1 cellular context compared by ENCODE assay signal in genomic region chr11:93728792-93729128, GRCh38.
TF ChIP-seq lines count a peak whose summit lies in the region.

No MANE protein-coding gene starts in this region.

TF ChIP-seq in GM12878, 131 proteins besides CTCF, POLR2A, EP300 and RAD21:
- TF ChIP-seq, protein P1, sequence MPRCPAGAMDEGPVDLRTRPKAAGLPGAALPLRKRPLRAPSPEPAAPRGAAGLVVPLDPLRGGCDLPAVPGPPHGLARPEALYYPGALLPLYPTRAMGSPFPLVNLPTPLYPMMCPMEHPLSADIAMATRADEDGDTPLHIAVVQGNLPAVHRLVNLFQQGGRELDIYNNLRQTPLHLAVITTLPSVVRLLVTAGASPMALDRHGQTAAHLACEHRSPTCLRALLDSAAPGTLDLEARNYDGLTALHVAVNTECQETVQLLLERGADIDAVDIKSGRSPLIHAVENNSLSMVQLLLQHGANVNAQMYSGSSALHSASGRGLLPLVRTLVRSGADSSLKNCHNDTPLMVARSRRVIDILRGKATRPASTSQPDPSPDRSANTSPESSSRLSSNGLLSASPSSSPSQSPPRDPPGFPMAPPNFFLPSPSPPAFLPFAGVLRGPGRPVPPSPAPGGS (IDR thresholded peaks at IDR 0.05; ENCODE audit: borderline replicate concordance, insufficient read depth, low read depth, low read length, poor library complexity, severe bottlenecking): peak; percentile 55
- TF ChIP-seq MTA3 (IDR thresholded peaks at IDR 0.05; ENCODE audit: borderline replicate concordance, low read length) (peak; percentile 73; the same call in 1 of the 2 replicates), FOXM1 (IDR thresholded peaks at IDR 0.05; ENCODE audit: low read depth, low read length) (peak; percentile 18; the same call in 1 of the 2 replicates), STAT3 (IDR thresholded peaks at IDR 0.05; ENCODE audit: low read depth, low read length) (no peak), CEBPB (IDR thresholded peaks at IDR 0.05; ENCODE audit: borderline replicate concordance in 1 of 2, low read depth in 2 of 2, low read length in 2 of 2) (0 out of 4 replicates have a peak, but pooled peaks of 1 of the 2 experiments have one; percentile 39)
TF ChIP-seq in GM12878: peak in this region for 4.
